ENCODE assay signal across 8 cellular contexts in the genomic region with DNA sequence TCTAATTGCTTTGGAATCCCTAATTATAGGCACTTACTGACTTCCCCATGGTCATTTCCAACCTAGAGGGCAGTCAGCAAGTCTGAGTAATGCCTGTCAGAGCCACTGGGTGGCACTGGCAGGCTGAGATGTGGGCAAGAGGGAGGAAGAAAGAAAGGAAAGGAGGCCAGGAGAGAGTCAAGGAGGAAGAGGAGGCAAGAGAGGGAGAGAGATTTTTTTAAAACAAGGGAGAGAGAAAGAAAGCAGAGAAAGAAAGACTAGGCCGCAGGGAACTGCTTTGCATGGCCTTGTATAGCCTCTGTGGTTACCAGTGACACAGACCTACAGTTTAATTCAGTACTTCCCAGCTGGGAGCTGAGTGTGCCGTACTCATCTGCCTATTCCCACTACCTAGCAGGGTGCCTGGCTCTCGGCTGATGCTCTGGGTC.
A peak's percentile ranks its signal among the peaks of the same experiment; 100 is the strongest.
DNase-seq lines count a peak whose midpoint lies in the region; ATAC-seq and TF ChIP-seq lines count a peak whose summit lies in the region.

No MANE protein-coding gene starts in this region.

- peak; percentile 89 for TF ChIP-seq RAD21 in neural cell (conservative IDR thresholded peaks at IDR 0.05)

- H3K36me3 ChIP-seq in neural cell (ENCODE audit: insufficient read depth, low read length): no peaks in the 10 kb centered on the region
- no peaks in the 10 kb centered on the region for H3K36me3 ChIP-seq in upper lobe of left lung

- H3K4me3 ChIP-seq in GM12875 (ENCODE audit: low read depth, low read length) (no peak overlapping the region), fibroblast of mammary gland (ENCODE audit: control insufficient read depth, low read depth, low read length) (no peak overlapping the region), neural cell (ENCODE audit: low read length) (no peak overlapping the region), upper lobe of left lung (no peak overlapping the region)

- no peaks in the 10 kb centered on the region for H3K9me2 ChIP-seq in neural cell (ENCODE audit: insufficient read depth, low read length)

- ATAC-seq in HG02852 (IDR thresholded peaks at IDR 0.05; ENCODE audit: unreplicated experiment): peak; percentile 73
- peak; percentile 60 to 82 for ATAC-seq in activated T-cell treated with anti-CD3 and anti-CD28 coated beads, Interleukin-2, amount 50 U/mL, for 4 hours
- peak; percentile 64 to 92 for ATAC-seq in upper lobe of left lung (ENCODE audit: low FRiP score in 2 of 2)

- peak; percentile 90 for TF ChIP-seq CTCF in GM12875 (IDR thresholded peaks at IDR 0.05; ENCODE audit: borderline replicate concordance, insufficient read depth, low read depth, low read length)
- TF ChIP-seq CTCF in fibroblast of mammary gland (conservative IDR thresholded peaks at IDR 0.05; ENCODE audit: control insufficient read depth, insufficient read depth, low read depth, low read length): peak; percentile 98
- peak; percentile 89 for TF ChIP-seq CTCF in neural cell (IDR thresholded peaks at IDR 0.05; ENCODE audit: poor library complexity, severe bottlenecking)
- TF ChIP-seq CTCF in upper lobe of left lung (IDR thresholded peaks at IDR 0.05): peak; percentile 69 to 79 (median 78)

- no peaks in the 10 kb centered on the region for H3K36me3 Mint-ChIP-seq in activated T-cell treated with anti-CD3 and anti-CD28 coated beads, Interleukin-2, amount 50 U/mL, for 4 hours (ENCODE audit: insufficient read depth)

- no peak overlapping the region for H2AFZ ChIP-seq in neural cell (ENCODE audit: low read depth, low read length)

- no peak overlapping the region for H3K4me2 ChIP-seq in neural cell (ENCODE audit: low read length)

- H3K4me1 Mint-ChIP-seq in activated T-cell treated with anti-CD3 and anti-CD28 coated beads, Interleukin-2, amount 50 U/mL, for 4 hours (ENCODE audit: low read depth): peaks cover 2% of the 10 kb centered on the region

- DNase-seq in A172 (ENCODE audit: low spot score): peak; percentile 54
- peak; percentile 51 for DNase-seq in NOMO-1 treated with dmso at 0.1 percent for 144 hours (lab: John Stamatoyannopoulos, UW; ENCODE audit: unreplicated experiment)
- peak; percentile 50 for DNase-seq in activated T-cell treated with anti-CD3 and anti-CD28 coated beads, Interleukin-2, amount 50 U/mL, for 4 hours
- peak; percentile 62 for DNase-seq in fibroblast of mammary gland (ENCODE audit: low read depth)
- DNase-seq in upper lobe of left lung: peak in 1 of 2 donors; percentile 47

- no peaks in the 10 kb centered on the region for H3K4me1 ChIP-seq in upper lobe of left lung

- 38 to 65% methylated on average over 3 of the region's 3 CpGs for whole genome bisulfite sequencing in upper lobe of left lung, 2 donors

- H3K4me3 Mint-ChIP-seq in activated T-cell treated with anti-CD3 and anti-CD28 coated beads, Interleukin-2, amount 50 U/mL, for 4 hours: no peak overlapping the region

- H3K79me2 ChIP-seq in neural cell (replicated peaks; ENCODE audit: insufficient read depth, low read length): no peaks in the 10 kb centered on the region

- H3F3A ChIP-seq in neural cell (ENCODE audit: insufficient read depth, low read length, poor library complexity, severe bottlenecking): no peaks in the 10 kb centered on the region

- H3K9ac ChIP-seq in neural cell (ENCODE audit: low read length): no peak overlapping the region

- no peaks in the 10 kb centered on the region for H4K20me1 ChIP-seq in neural cell (ENCODE audit: insufficient read depth)

- no peaks in the 10 kb centered on the region for H3K9me3 Mint-ChIP-seq in activated T-cell treated with anti-CD3 and anti-CD28 coated beads, Interleukin-2, amount 50 U/mL, for 4 hours

- TF ChIP-seq POLR2A in upper lobe of left lung (IDR thresholded peaks at IDR 0.05): no peak

- H3K27me3 Mint-ChIP-seq in activated T-cell treated with anti-CD3 and anti-CD28 coated beads, Interleukin-2, amount 50 U/mL, for 4 hours (ENCODE audit: low read depth): no peaks in the 10 kb centered on the region

- H3K9me3 ChIP-seq in neural cell (ENCODE audit: low read length) (no peaks in the 10 kb centered on the region), upper lobe of left lung (no peaks in the 10 kb centered on the region)

- TF ChIP-seq EP300 in neural cell (conservative IDR thresholded peaks at IDR 0.05; ENCODE audit: poor library complexity, severe bottlenecking) (no peak), upper lobe of left lung (IDR thresholded peaks at IDR 0.05) (no peak)

- no peak overlapping the region for H3K27ac ChIP-seq in neural cell (ENCODE audit: low read length)
- H3K27ac ChIP-seq in upper lobe of left lung: no peak overlapping the region

- H3K27me3 ChIP-seq in neural cell (ENCODE audit: insufficient read depth, low read depth, low read length): no peaks in the 10 kb centered on the region
- H3K27me3 ChIP-seq in upper lobe of left lung: no peaks in the 10 kb centered on the region

TF ChIP-seq in neural cell, 6 proteins besides CTCF, POLR2A, EP300 and RAD21:
- no peak for TF ChIP-seq EZH2 (IDR thresholded peaks at IDR 0.05; ENCODE audit: borderline replicate concordance, insufficient read depth, low read length, poor library complexity, severe bottlenecking)
- no peak for TF ChIP-seq MXI1 (conservative IDR thresholded peaks at IDR 0.05; ENCODE audit: poor library complexity, severe bottlenecking)
- TF ChIP-seq, protein P1, sequence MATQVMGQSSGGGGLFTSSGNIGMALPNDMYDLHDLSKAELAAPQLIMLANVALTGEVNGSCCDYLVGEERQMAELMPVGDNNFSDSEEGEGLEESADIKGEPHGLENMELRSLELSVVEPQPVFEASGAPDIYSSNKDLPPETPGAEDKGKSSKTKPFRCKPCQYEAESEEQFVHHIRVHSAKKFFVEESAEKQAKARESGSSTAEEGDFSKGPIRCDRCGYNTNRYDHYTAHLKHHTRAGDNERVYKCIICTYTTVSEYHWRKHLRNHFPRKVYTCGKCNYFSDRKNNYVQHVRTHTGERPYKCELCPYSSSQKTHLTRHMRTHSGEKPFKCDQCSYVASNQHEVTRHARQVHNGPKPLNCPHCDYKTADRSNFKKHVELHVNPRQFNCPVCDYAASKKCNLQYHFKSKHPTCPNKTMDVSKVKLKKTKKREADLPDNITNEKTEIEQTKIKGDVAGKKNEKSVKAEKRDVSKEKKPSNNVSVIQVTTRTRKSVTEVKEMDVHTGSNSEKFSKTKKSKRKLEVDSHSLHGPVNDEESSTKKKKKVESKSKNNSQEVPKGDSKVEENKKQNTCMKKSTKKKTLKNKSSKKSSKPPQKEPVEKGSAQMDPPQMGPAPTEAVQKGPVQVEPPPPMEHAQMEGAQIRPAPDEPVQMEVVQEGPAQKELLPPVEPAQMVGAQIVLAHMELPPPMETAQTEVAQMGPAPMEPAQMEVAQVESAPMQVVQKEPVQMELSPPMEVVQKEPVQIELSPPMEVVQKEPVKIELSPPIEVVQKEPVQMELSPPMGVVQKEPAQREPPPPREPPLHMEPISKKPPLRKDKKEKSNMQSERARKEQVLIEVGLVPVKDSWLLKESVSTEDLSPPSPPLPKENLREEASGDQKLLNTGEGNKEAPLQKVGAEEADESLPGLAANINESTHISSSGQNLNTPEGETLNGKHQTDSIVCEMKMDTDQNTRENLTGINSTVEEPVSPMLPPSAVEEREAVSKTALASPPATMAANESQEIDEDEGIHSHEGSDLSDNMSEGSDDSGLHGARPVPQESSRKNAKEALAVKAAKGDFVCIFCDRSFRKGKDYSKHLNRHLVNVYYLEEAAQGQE (IDR thresholded peaks at IDR 0.05; ENCODE audit: borderline replicate concordance): no peak
- TF ChIP-seq SMC3 (conservative IDR thresholded peaks at IDR 0.05; ENCODE audit: poor library complexity): peak; percentile 89
